Comparison of ENCODE assay signal across 18 cellular contexts in genomic region chr1:222987616-222988015, GRCh38.
DNase-seq lines count a peak whose midpoint lies in the region; ATAC-seq and TF ChIP-seq lines count a peak whose summit lies in the region.
"Had no signal": no experiment of that assay in that cellular context is flagged by ENCODE, and none has a peak within 500 bp of the region (broad histone marks: within the 10 kb centered on the region; RNA-seq: fewer than 3 reads in every experiment).

No MANE protein-coding gene starts in this region.

- H3K79me2 ChIP-seq in OCI-LY7 (ENCODE audit: insufficient read depth, low read depth, low read length), result no peaks in the 10 kb centered on the region

- H3K4me3 ChIP-seq in OCI-LY7 (ENCODE audit: low read depth, low read length, poor library complexity, severe bottlenecking) (no peak overlapping the region), fibroblast of mammary gland (ENCODE audit: control insufficient read depth, low read depth, low read length) (no peak overlapping the region), WERI-Rb-1 (ENCODE audit: low read depth, low read length) (no peak overlapping the region)
- H3K4me3 ChIP-seq: BLaER1, MG63, SJCRH30 had no signal

- no peak overlapping the region for H3K4me2 ChIP-seq in OCI-LY7 (ENCODE audit: low read length)
- H3K4me2 ChIP-seq: BLaER1 had no signal

- TF ChIP-seq CTCF in 22Rv1 (IDR thresholded peaks at IDR 0.05) (peak; percentile 42; the same call in 1 of the 2 replicates), C4-2B (conservative IDR thresholded peaks at IDR 0.05) (peak; percentile 40), OCI-LY7 (conservative IDR thresholded peaks at IDR 0.05; ENCODE audit: low read length) (peak; percentile 29; the same call in 1 of the 2 replicates), fibroblast of mammary gland (conservative IDR thresholded peaks at IDR 0.05; ENCODE audit: control insufficient read depth, insufficient read depth, low read depth, low read length) (peak; percentile 26), WERI-Rb-1 (IDR thresholded peaks at IDR 0.05; ENCODE audit: low read depth, low read length) (no peak)

- no peak overlapping the region for H3K27ac ChIP-seq in 22Rv1
- H3K27ac ChIP-seq in C4-2B, result no peak overlapping the region
- H3K27ac ChIP-seq in OCI-LY7 (ENCODE audit: low read depth, low read length, poor library complexity, severe bottlenecking), result no peak overlapping the region
- H3K27ac ChIP-seq in WERI-Rb-1, result no peak overlapping the region
- H3K27ac ChIP-seq: BLaER1, SJCRH30 had no signal

- no peaks in the 10 kb centered on the region for H3K27me3 ChIP-seq in WERI-Rb-1 (ENCODE audit: insufficient read depth, low read depth, severe bottlenecking)
- H3K27me3 ChIP-seq: BLaER1, MG63, SJCRH30 had no signal

- H3K4me1 ChIP-seq in OCI-LY7 (ENCODE audit: insufficient read depth, low read length, poor library complexity, severe bottlenecking), result no peaks in the 10 kb centered on the region
- H3K4me1 ChIP-seq: Caco-2, SJCRH30 had no signal

- no peak overlapping the region for H2AFZ ChIP-seq in OCI-LY7 (ENCODE audit: low read length)

- ATAC-seq in GM21786 (IDR thresholded peaks at IDR 0.05; ENCODE audit: unreplicated experiment), result no peak

- BruUV-seq in OCI-LY7 (replicated peaks; lab: Mats Ljungman, UMichigan), result no TSS peak

- DNase-seq in OCI-LY7 (ENCODE audit: low spot score), result no peak
- no peak for DNase-seq in fibroblast of mammary gland (ENCODE audit: low read depth)
- no peak for DNase-seq in WERI-Rb-1
- no peak for DNase-seq in LoVo (ENCODE audit: low spot score)
- DNase-seq: Caco-2; CD4-positive, alpha-beta memory T cell; DMS 273 treated with DMSO at 0.1 percent for 48 hours; KG1; MG63; NCI-H1092; NCI-H1436; NCI-H187 treated with DMSO at 0.1 percent for 48 hours; NCI-H510A; SJCRH30 had no signal

- no peaks in the 10 kb centered on the region for H3K9me2 ChIP-seq in OCI-LY7 (ENCODE audit: insufficient read depth, low read length)

- CTCF ChIA-PET in OCI-LY7 (lab: Charles Lee; ENCODE audit: unreplicated experiment), result no interaction called here

- intact Hi-C loops in OCI-LY7 (cut with micrococcal nuclease; ENCODE audit: unreplicated experiment), result no loop called here

- no peaks in the 10 kb centered on the region for H4K20me1 ChIP-seq in OCI-LY7 (ENCODE audit: insufficient read depth, low read length)
- H4K20me1 ChIP-seq: BLaER1 had no signal

- no peaks in the 10 kb centered on the region for H3K36me3 ChIP-seq in OCI-LY7 (ENCODE audit: insufficient read depth, low read length)
- no peaks in the 10 kb centered on the region for H3K36me3 ChIP-seq in WERI-Rb-1
- H3K36me3 ChIP-seq: BLaER1, MG63 had no signal

- POLR2A ChIA-PET in OCI-LY7 (lab: Charles Lee), result no interaction called here

- H3K9me3 ChIP-seq in OCI-LY7 (ENCODE audit: low read length) (no peaks in the 10 kb centered on the region), WERI-Rb-1 (ENCODE audit: severe bottlenecking) (no peaks in the 10 kb centered on the region)
- H3K9me3 ChIP-seq: BLaER1, Caco-2, MG63, SJCRH30 had no signal
